Comparison of ENCODE assay signal across 8 cellular contexts in the genomic region with DNA sequence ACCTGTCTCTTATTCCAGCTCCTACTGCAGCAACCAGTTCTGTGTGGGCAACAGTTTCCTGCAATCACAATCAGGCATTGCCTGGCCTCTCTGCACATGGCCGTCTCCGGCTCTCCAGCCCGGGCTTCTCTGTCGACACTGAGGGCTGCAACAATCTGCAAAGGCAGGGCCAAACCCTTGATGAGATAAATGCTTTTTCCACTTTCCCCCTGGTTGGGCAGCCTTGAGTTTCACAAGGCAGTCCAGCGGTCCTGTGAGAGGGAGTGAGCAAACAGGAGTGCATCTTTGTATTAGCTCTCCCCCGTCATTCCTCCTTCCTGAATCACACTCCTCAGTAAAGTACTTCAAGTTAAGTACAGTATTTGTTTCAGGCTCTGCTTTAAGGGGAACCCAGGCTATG. TPM values are rescaled to one million over a fixed set of nuclear protein-coding genes. Genes with fewer than 3 reads are reported as not detected.
DNase-seq lines count a peak whose midpoint lies in the region; ATAC-seq, FAIRE-seq and TF ChIP-seq lines count a peak whose summit lies in the region.

No MANE protein-coding gene starts in this region.

- POLR2A ChIA-PET in A549 (lab: Yijun Ruan, JAX): no interaction called here

- TF ChIP-seq EP300 in A549 (IDR thresholded peaks at IDR 0.05) (no peak), gastroesophageal sphincter (IDR thresholded peaks at IDR 0.05) (no peak)

- intact Hi-C loops in left lung (cut with DNase I): no loop called here

- TF ChIP-seq POLR2A in A549 (IDR thresholded peaks at IDR 0.05; ENCODE audit: low read length) (no peak), gastroesophageal sphincter (IDR thresholded peaks at IDR 0.05) (no peak)

- H3K27me3 ChIP-seq in left lung (no peaks in the 10 kb centered on the region), gastroesophageal sphincter (no peaks in the 10 kb centered on the region)

- no peak for TF ChIP-seq RAD21 in A549 (conservative IDR thresholded peaks at IDR 0.05 in 1 of 2, IDR thresholded peaks at IDR 0.05 in 1 of 2)

- peak in 1 of 2 experiments; percentile 33 for DNase-seq in A549 (ENCODE audit: low read depth in 1 of 2, low spot score in 1 of 2)
- DNase-seq in HCEC 1CT: peak; percentile 83
- peak; percentile 73 for DNase-seq in astrocyte of the spinal cord (ENCODE audit: low read depth, low spot score)
- DNase-seq in left lung: peak in 1 of 2 donors; percentile 65
- DNase-seq in OCI-M1 (lab: John Stamatoyannopoulos, UW): no peak
- no peak for DNase-seq in globus pallidus (ENCODE audit: low spot score)

- H3K4me3 ChIP-seq in A549 (no peak overlapping the region), astrocyte of the spinal cord (ENCODE audit: low read depth, low read length) (no peak overlapping the region), left lung (no peak overlapping the region), gastroesophageal sphincter (no peak overlapping the region)

- WGBS in A549 (ENCODE audit: missing lambda C conversion rate): 32% methylated on average over 6 of the region's 6 CpGs
- 12 to 16% methylated on average over 4 to 6 of the region's 6 CpGs for WGBS in gastroesophageal sphincter (ENCODE audit: low coverage in 1 of 2), 2 donors

- peaks cover 8% of the 10 kb centered on the region; the same call in 2 of the 3 replicates for H3K4me1 ChIP-seq in A549
- H3K4me1 ChIP-seq in left lung: no peaks in the 10 kb centered on the region
- H3K4me1 ChIP-seq in gastroesophageal sphincter: peaks cover 0 to 7% (median 0%) of the 10 kb centered on the region in 3 donors

- H3K36me3 ChIP-seq in left lung (no peaks in the 10 kb centered on the region), gastroesophageal sphincter (no peaks in the 10 kb centered on the region)

- in situ Hi-C loops in astrocyte of the spinal cord (cut with HindIII; ENCODE audit: low sequenced_read_pairs): no loop called here

- H3K4me2 ChIP-seq in A549: peak overlapping the region; percentile 59

- TF ChIP-seq CTCF in A549 (IDR thresholded peaks at IDR 0.05): no peak
- no peak for TF ChIP-seq CTCF in astrocyte of the spinal cord (IDR thresholded peaks at IDR 0.05; ENCODE audit: low read depth, low read length)
- no peak for TF ChIP-seq CTCF in left lung (IDR thresholded peaks at IDR 0.05)
- TF ChIP-seq CTCF in gastroesophageal sphincter (IDR thresholded peaks at IDR 0.05): no peak

- peak; percentile 74 to 88; a peak in 5 of 6 replicates for ATAC-seq in A549
- peak; percentile 96 for ATAC-seq in left lung
- no peak for ATAC-seq in gastroesophageal sphincter
- no peak for ATAC-seq in HG03108 (IDR thresholded peaks at IDR 0.05; ENCODE audit: unreplicated experiment)

- H3K27ac ChIP-seq in A549 (peak overlapping the region in 1 of 2 experiments; percentile 73; a peak in 3 of 6 replicates), left lung (no peak overlapping the region), gastroesophageal sphincter (no peak overlapping the region)

- CTCF ChIA-PET in A549 (lab: Yijun Ruan, JAX): interaction anchor here (1.0 kb wide), 1 partner anchor 13 kb away, joined by 3 read pairs; no protein-coding TSS in a partner anchor

- FAIRE-seq in A549 (lab: Jason Lieb, UNC): no peak

- H3K9me3 ChIP-seq in A549 (no peaks in the 10 kb centered on the region), left lung (no peaks in the 10 kb centered on the region), gastroesophageal sphincter (no peaks in the 10 kb centered on the region)

TF ChIP-seq in A549, 52 proteins besides CTCF, POLR2A, EP300 and RAD21:
- TF ChIP-seq SREBF2 (IDR thresholded peaks at IDR 0.05) (no peak), NPAS2 (CRISPR knock-in tag; IDR thresholded peaks at IDR 0.05; ENCODE audit: borderline replicate concordance) (no peak), NR3C1 (IDR thresholded peaks at IDR 0.05) (no peak), HOXB13 (CRISPR knock-in tag; IDR thresholded peaks at IDR 0.05; ENCODE audit: low read depth) (no peak), CHD2 (IDR thresholded peaks at IDR 0.05; ENCODE audit: low read length, partially characterized antibody) (no peak), CBX8 (IDR thresholded peaks at IDR 0.05) (no peak), NFE2L2 (conservative IDR thresholded peaks at IDR 0.05; ENCODE audit: low read length) (no peak), KDM1A (IDR thresholded peaks at IDR 0.05; ENCODE audit: low read depth) (no peak), TFCP2L1 (CRISPR knock-in tag; IDR thresholded peaks at IDR 0.05) (no peak), ZSCAN20 (CRISPR knock-in tag; IDR thresholded peaks at IDR 0.05) (no peak), ZFP36 (IDR thresholded peaks at IDR 0.05; ENCODE audit: borderline replicate concordance, partially characterized antibody) (no peak), FOXS1 (CRISPR knock-in tag; IDR thresholded peaks at IDR 0.05) (no peak), EHF (CRISPR knock-in tag; IDR thresholded peaks at IDR 0.05) (no peak)
- TF ChIP-seq, protein P1, sequence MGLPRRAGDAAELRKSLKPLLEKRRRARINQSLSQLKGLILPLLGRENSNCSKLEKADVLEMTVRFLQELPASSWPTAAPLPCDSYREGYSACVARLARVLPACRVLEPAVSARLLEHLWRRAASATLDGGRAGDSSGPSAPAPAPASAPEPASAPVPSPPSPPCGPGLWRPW (IDR thresholded peaks at IDR 0.05): no peak
- TF ChIP-seq, protein P2, sequence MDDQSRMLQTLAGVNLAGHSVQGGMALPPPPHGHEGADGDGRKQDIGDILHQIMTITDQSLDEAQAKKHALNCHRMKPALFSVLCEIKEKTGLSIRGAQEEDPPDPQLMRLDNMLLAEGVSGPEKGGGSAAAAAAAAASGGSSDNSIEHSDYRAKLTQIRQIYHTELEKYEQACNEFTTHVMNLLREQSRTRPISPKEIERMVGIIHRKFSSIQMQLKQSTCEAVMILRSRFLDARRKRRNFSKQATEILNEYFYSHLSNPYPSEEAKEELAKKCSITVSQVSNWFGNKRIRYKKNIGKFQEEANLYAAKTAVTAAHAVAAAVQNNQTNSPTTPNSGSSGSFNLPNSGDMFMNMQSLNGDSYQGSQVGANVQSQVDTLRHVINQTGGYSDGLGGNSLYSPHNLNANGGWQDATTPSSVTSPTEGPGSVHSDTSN (IDR thresholded peaks at IDR 0.05): no peak
TF ChIP-seq in A549: peak in this region for 0.

RNA-seq across cellular contexts. Expression of a gene that starts 40.7 kb away (rescaled TPM):
- 15.2 and 15.3 TPM in 2 replicates for polyA plus RNA-seq in A549 (2011; rRNA removed)
- 4.1 and 4.3 TPM in 2 replicates for polyA plus RNA-seq in A549 (2012; cell fraction: cytosol; rRNA removed)
- polyA plus RNA-seq in A549 (2012; cell fraction: nucleus; rRNA removed): 4.2 and 4.9 TPM in 2 replicates
- 6.4 to 7.3 TPM (median 6.9 TPM) in 3 replicates for polyA plus RNA-seq in A549 (2017; fragmentation: RNase III; extraction: RNeasy Plus Mini Kit Qiagen cat#74134 plus additional on column Dnase treatment)
- 16.0 and 18.3 TPM in 2 replicates for polyA minus RNA-seq in A549 (2011; rRNA and poly(A)+ RNA removed)
- total RNA-seq in left lung: 10 to 100 TPM; 18.5 to 24.4 TPM
- 10 to 100 TPM; 20.3 to 34.7 (median 23.9) TPM for total RNA-seq in gastroesophageal sphincter

RNA-seq across cellular contexts. Expression of a gene that starts 46.9 kb away (rescaled TPM):
- polyA plus RNA-seq in A549 (2011; rRNA removed) (6.3 and 6.7 TPM in 2 replicates), A549 (2017; fragmentation: RNase III; extraction: RNeasy Plus Mini Kit Qiagen cat#74134 plus additional on column Dnase treatment) (3.6 to 4.4 TPM (median 3.8 TPM) in 3 replicates)
- 2.8 and 3.1 TPM in 2 replicates for polyA plus RNA-seq in A549 (2012; cell fraction: cytosol; rRNA removed)
- polyA plus RNA-seq in A549 (2012; cell fraction: nucleus; rRNA removed): 1.5 and 2.6 TPM in 2 replicates
- polyA minus RNA-seq in A549 (2011; rRNA and poly(A)+ RNA removed): 12.4 and 14.1 TPM in 2 replicates
- total RNA-seq in left lung (10 to 100 TPM; 15.4 to 17.1 TPM), gastroesophageal sphincter (10 to 100 TPM; 18.6 to 32.5 (median 19.6) TPM)

Comparison
In these comparisons a context has a peak if more than half of its experiments do, and no peak if none do; other contexts are left out.
1. ATAC-seq: peak in A549 (2 of 2) and left lung (single experiment); none in gastroesophageal sphincter (single experiment) and HG03108 (single experiment).
2. DNase-seq: peak in HCEC 1CT (single experiment) and astrocyte of the spinal cord (single experiment); none in OCI-M1 (single experiment) and globus pallidus (single experiment).